Comparison of ENCODE assay signal across 13 cellular contexts in the genomic region with DNA sequence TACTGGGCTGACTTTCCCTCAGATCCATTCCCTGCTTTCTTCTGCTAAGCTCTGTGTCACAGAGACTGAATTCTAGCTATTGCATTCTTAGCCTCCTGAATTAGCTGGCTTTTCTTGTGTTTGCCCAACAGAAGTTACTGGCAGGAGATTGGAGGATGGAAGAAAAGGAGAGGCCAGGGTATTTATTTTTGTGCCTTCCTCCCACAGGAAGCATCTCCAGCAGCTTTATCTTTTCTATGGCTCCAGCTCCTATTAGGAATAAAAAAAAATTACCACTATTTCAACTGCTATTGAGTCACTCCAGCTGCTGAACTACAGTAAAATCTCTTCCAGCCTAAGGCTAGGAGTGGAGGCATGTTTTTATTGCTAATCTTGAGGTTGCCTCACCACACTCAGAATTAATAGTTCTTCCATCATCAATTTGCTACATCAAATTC.
A peak's percentile ranks its signal among the peaks of the same experiment; 100 is the strongest.
DNase-seq lines count a peak whose midpoint lies in the region; ATAC-seq and TF ChIP-seq lines count a peak whose summit lies in the region.
"Had no signal": no experiment of that assay in that cellular context is flagged by ENCODE, and none has a peak within 500 bp of the region (broad histone marks: within the 10 kb centered on the region; RNA-seq: fewer than 3 reads in every experiment).

No MANE protein-coding gene starts in this region.

- in situ Hi-C loops in SK-MEL-5 (cut with HindIII; ENCODE audit: low pct_unique_long_range_greater_than_20kb, low sequenced_read_pairs): no loop called here

- no peak overlapping the region for H3K4me3 ChIP-seq in fibroblast of pulmonary artery (replicated peaks; ENCODE audit: low read depth, low read length)
- H3K4me3 ChIP-seq: adrenal gland had no signal

- no peak for ATAC-seq in GM18870 (IDR thresholded peaks at IDR 0.05; ENCODE audit: unreplicated experiment)

- no peak for TF ChIP-seq CTCF in fibroblast of pulmonary artery (IDR thresholded peaks at IDR 0.05; ENCODE audit: low read length, missing control alignments)

- DNase-seq in EH (ENCODE audit: low read depth): peak; percentile 96
- DNase-seq in SK-MEL-5 (ENCODE audit: low read depth, low spot score): peak; percentile 6
- peak; percentile 95 for DNase-seq in fibroblast of pulmonary artery (ENCODE audit: low read depth)
- peak; percentile 60 for DNase-seq in non-pigmented ciliary epithelial cell (ENCODE audit: low read depth)
- no peak for DNase-seq in SW480 (ENCODE audit: low spot score)
- DNase-seq in stimulated activated CD4-positive, alpha-beta T cell treated with anti-CD3 and anti-CD28 coated beads, Interleukin-4, amount 100 ng/mL, for 24 hours: no peak
- no peak for DNase-seq in DMS53 (lab: John Stamatoyannopoulos, UW)
- DNase-seq: adrenal gland, COR-L47, NCI-H1105, NCI-H446 treated with DMSO at 0.1 percent for 48 hours, WERI-Rb-1 had no signal

Comparison
In these comparisons a context has a peak if more than half of its experiments do, and no peak if none do; other contexts are left out.
1. DNase-seq: peak in EH (single experiment), SK-MEL-5 (single experiment), fibroblast of pulmonary artery (single experiment) and non-pigmented ciliary epithelial cell (single experiment); none in SW480 (single experiment), stimulated activated CD4-positive, alpha-beta T cell treated with anti-CD3 and anti-CD28 coated beads, Interleukin-4, amount 100 ng/mL, for 24 hours (single experiment) and DMS53 (single experiment).